ENCODE assay signal across 16 cellular contexts in genomic region chr1:10031461-10031860, GRCh38. TPM values are rescaled to one million over a fixed set of nuclear protein-coding genes. Genes with fewer than 3 reads are reported as not detected.
A peak's percentile ranks its signal among the peaks of the same experiment; 100 is the strongest.
DNase-seq lines count a peak whose midpoint lies in the region; ATAC-seq and TF ChIP-seq lines count a peak whose summit lies in the region.
"Had no signal": no experiment of that assay in that cellular context is flagged by ENCODE, and none has a peak within 500 bp of the region (broad histone marks: within the 10 kb centered on the region; RNA-seq: fewer than 3 reads in every experiment).

No MANE protein-coding gene starts in this region.

- peak overlapping the region in 1 of 2 experiments; percentile 78; a peak in 1 of 4 replicates for H3K27ac ChIP-seq in SK-N-SH (ENCODE audit: low read depth in 2 of 2, low read length in 1 of 2)
- H3K27ac ChIP-seq in foreskin keratinocyte: no peak overlapping the region
- H3K27ac ChIP-seq in Karpas-422 (ENCODE audit: low read length): no peak overlapping the region

- no peaks in the 10 kb centered on the region for H3K27me3 Mint-ChIP-seq in natural killer cell (ENCODE audit: low read depth in 2 of 2)
- no peaks in the 10 kb centered on the region for H3K27me3 Mint-ChIP-seq in natural killer cell treated with Interleukin-12 subunit alpha and Interleukin-12 subunit beta and Interleukin-15 and Interleukin-18, amount 100 ng/mL, for 72 hours
- H3K27me3 Mint-ChIP-seq in activated T-helper 2 cell treated with anti-CD3 and anti-CD28 coated beads, Interferon-gamma antibody, Interleukin-2, Interleukin-4, amounts not matched to agents 10 μg/mL and 5 μg/mL and 100 μg/mL, durations not matched to agents 14 hours and 24 hours and 36 hours (ENCODE audit: low read depth): no peaks in the 10 kb centered on the region

- H3F3A ChIP-seq in SK-N-SH (replicated peaks; ENCODE audit: insufficient read depth): peaks cover 32% of the 10 kb centered on the region

- H2AFZ ChIP-seq in SK-N-SH (ENCODE audit: low read depth) (no peak overlapping the region), Karpas-422 (ENCODE audit: low read length) (no peak overlapping the region)

- H3K27me3 ChIP-seq in SK-N-SH (ENCODE audit: insufficient read depth) (no peaks in the 10 kb centered on the region), foreskin keratinocyte (no peaks in the 10 kb centered on the region), Karpas-422 (ENCODE audit: low read length) (no peaks in the 10 kb centered on the region)
- H3K27me3 ChIP-seq: neutrophil had no signal

- no peak overlapping the region; the same call in none of the 2 replicates for H3K4me2 ChIP-seq in SK-N-SH
- H3K4me2 ChIP-seq in Karpas-422 (ENCODE audit: low read depth, low read length, poor library complexity, severe bottlenecking): no peak overlapping the region

- H3K4me1 ChIP-seq in SK-N-SH (ENCODE audit: control insufficient read depth in 1 of 2, insufficient read depth in 2 of 2, low read depth in 1 of 2, low read length in 1 of 2) (peaks cover 5 to 7% of the 10 kb centered on the region in 2 experiments; a peak in 3 of 4 replicates), foreskin keratinocyte (peaks cover 12% of the 10 kb centered on the region), Karpas-422 (ENCODE audit: low read length) (peaks cover 22% of the 10 kb centered on the region)

- no peak overlapping the region for H3K27ac Mint-ChIP-seq in natural killer cell
- H3K27ac Mint-ChIP-seq in natural killer cell treated with Interleukin-12 subunit alpha and Interleukin-12 subunit beta and Interleukin-15 and Interleukin-18, amount 100 ng/mL, for 72 hours: no peak overlapping the region
- H3K27ac Mint-ChIP-seq in activated T-helper 2 cell treated with anti-CD3 and anti-CD28 coated beads, Interferon-gamma antibody, Interleukin-2, Interleukin-4, amounts not matched to agents 10 μg/mL and 5 μg/mL and 100 μg/mL, durations not matched to agents 14 hours and 24 hours and 36 hours: no peak overlapping the region

- H3K79me2 ChIP-seq in SK-N-SH (ENCODE audit: insufficient read depth) (peaks cover 31% of the 10 kb centered on the region), Karpas-422 (ENCODE audit: low read length) (peaks cover 29% of the 10 kb centered on the region)

- 0 out of 2 replicates have a peak, but pooled peaks cover 2% of the 10 kb centered on the region for H4K20me1 ChIP-seq in SK-N-SH (ENCODE audit: insufficient read depth)
- H4K20me1 ChIP-seq in Karpas-422 (ENCODE audit: insufficient read depth, low read depth, low read length): no peaks in the 10 kb centered on the region

- H3K36me3 ChIP-seq in SK-N-SH (replicated peaks in 1 of 2; ENCODE audit: control insufficient read depth in 1 of 2, insufficient read depth in 2 of 2, low read length in 1 of 2): peaks cover 0 to 5% of the 10 kb centered on the region in 2 experiments
- H3K36me3 ChIP-seq in Karpas-422 (ENCODE audit: insufficient read depth, low read length): no peaks in the 10 kb centered on the region

- TF ChIP-seq CTCF in natural killer cell (IDR thresholded peaks at IDR 0.05) (no peak), SK-N-SH (IDR thresholded peaks at IDR 0.05) (no peak), foreskin keratinocyte (conservative IDR thresholded peaks at IDR 0.05) (no peak)

- H3K9me2 ChIP-seq in SK-N-SH: no peaks in the 10 kb centered on the region
- no peaks in the 10 kb centered on the region for H3K9me2 ChIP-seq in Karpas-422 (replicated peaks; ENCODE audit: insufficient read depth, low read length)

- H3K9ac ChIP-seq in SK-N-SH: no peak overlapping the region
- H3K9ac ChIP-seq in Karpas-422 (ENCODE audit: low read length): no peak overlapping the region

- TF ChIP-seq RAD21 in SK-N-SH (IDR thresholded peaks at IDR 0.05; ENCODE audit: low read length): no peak

- TF ChIP-seq EP300 in SK-N-SH (IDR thresholded peaks at IDR 0.05; ENCODE audit: borderline replicate concordance in 1 of 2, low read depth in 1 of 2, low read length in 1 of 2): no peak

- peaks cover 24% of the 10 kb centered on the region in 2 donors for H3K4me1 Mint-ChIP-seq in natural killer cell
- peaks cover 12 to 24% of the 10 kb centered on the region in 2 donors for H3K4me1 Mint-ChIP-seq in natural killer cell treated with Interleukin-12 subunit alpha and Interleukin-12 subunit beta and Interleukin-15 and Interleukin-18, amount 100 ng/mL, for 72 hours (ENCODE audit: low read depth in 2 of 2)
- peaks cover 16% of the 10 kb centered on the region for H3K4me1 Mint-ChIP-seq in activated T-helper 2 cell treated with anti-CD3 and anti-CD28 coated beads, Interferon-gamma antibody, Interleukin-2, Interleukin-4, amounts not matched to agents 10 μg/mL and 5 μg/mL and 100 μg/mL, durations not matched to agents 14 hours and 24 hours and 36 hours (ENCODE audit: low read depth)

- CTCF ChIA-PET in SK-N-SH (lab: Yijun Ruan, JAX): interaction anchor here (4.5 kb wide), 1 partner anchor 81 kb away, joined by 20 read pairs; no protein-coding TSS in a partner anchor

- intact Hi-C loops in natural killer cell (cut with micrococcal nuclease): no loop called here
- intact Hi-C loops in activated T-helper 2 cell treated with anti-CD3 and anti-CD28 coated beads, Interferon-gamma antibody, Interleukin-2, Interleukin-4, amounts not matched to agents 10 μg/mL and 5 μg/mL and 100 μg/mL, durations not matched to agents 14 hours and 24 hours and 36 hours (cut with micrococcal nuclease): no loop called here

- H3K36me3 Mint-ChIP-seq in natural killer cell: no peaks in the 10 kb centered on the region
- no peaks in the 10 kb centered on the region for H3K36me3 Mint-ChIP-seq in natural killer cell treated with Interleukin-12 subunit alpha and Interleukin-12 subunit beta and Interleukin-15 and Interleukin-18, amount 100 ng/mL, for 72 hours
- H3K36me3 Mint-ChIP-seq in activated T-helper 2 cell treated with anti-CD3 and anti-CD28 coated beads, Interferon-gamma antibody, Interleukin-2, Interleukin-4, amounts not matched to agents 10 μg/mL and 5 μg/mL and 100 μg/mL, durations not matched to agents 14 hours and 24 hours and 36 hours (ENCODE audit: low read depth): no peaks in the 10 kb centered on the region

- H3K4me3 ChIP-seq in SK-N-SH (ENCODE audit: low read depth in 2 of 2, low read length in 1 of 2): no peak overlapping the region
- no peak overlapping the region for H3K4me3 ChIP-seq in Karpas-422 (ENCODE audit: low read length)

- DNase-seq in natural killer cell (no peak), SK-N-SH (no peak), foreskin keratinocyte (peak; percentile 65 to 86), T-helper 9 cell (no peak), Karpas-422 (no peak)
- no peak for DNase-seq in natural killer cell treated with Interleukin-12 subunit alpha and Interleukin-12 subunit beta and Interleukin-15 and Interleukin-18, amount 100 ng/mL, for 72 hours (ENCODE audit: low spot score)
- DNase-seq in activated T-helper 2 cell treated with anti-CD3 and anti-CD28 coated beads, Interferon-gamma antibody, Interleukin-2, Interleukin-4, amounts not matched to agents 10 μg/mL and 5 μg/mL and 100 μg/mL, durations not matched to agents 14 hours and 24 hours and 36 hours (ENCODE audit: low spot score): no peak
- DNase-seq: activated CD8-positive, alpha-beta memory T cell treated with anti-CD3 and anti-CD28 coated beads, Interleukin-2, amount 50 U/mL, for 48 hours; DMS79; NCI-H146; NCI-H524 treated with DMSO at 0.1 percent for 48 hours had no signal

- POLR2A ChIA-PET in SK-N-SH (lab: Yijun Ruan, JAX): no interaction called here

- ATAC-seq in natural killer cell (no peak), foreskin keratinocyte (no peak), GM18873 (IDR thresholded peaks at IDR 0.05; ENCODE audit: low FRiP score, unreplicated experiment) (no peak)
- ATAC-seq in natural killer cell treated with Interleukin-12 subunit alpha and Interleukin-12 subunit beta and Interleukin-15 and Interleukin-18, amount 100 ng/mL, for 72 hours: no peak

- 68% methylated on average over 3 of the region's 3 CpGs for WGBS in SK-N-SH (ENCODE audit: low lambda C conversion rate)

- H3K9me3 ChIP-seq in SK-N-SH: no peaks in the 10 kb centered on the region
- no peaks in the 10 kb centered on the region for H3K9me3 ChIP-seq in Karpas-422 (ENCODE audit: low read length)
- H3K9me3 ChIP-seq: neutrophil had no signal

- H3K9me3 Mint-ChIP-seq in natural killer cell: no peaks in the 10 kb centered on the region
- no peaks in the 10 kb centered on the region for H3K9me3 Mint-ChIP-seq in natural killer cell treated with Interleukin-12 subunit alpha and Interleukin-12 subunit beta and Interleukin-15 and Interleukin-18, amount 100 ng/mL, for 72 hours
- H3K9me3 Mint-ChIP-seq in activated T-helper 2 cell treated with anti-CD3 and anti-CD28 coated beads, Interferon-gamma antibody, Interleukin-2, Interleukin-4, amounts not matched to agents 10 μg/mL and 5 μg/mL and 100 μg/mL, durations not matched to agents 14 hours and 24 hours and 36 hours: no peaks in the 10 kb centered on the region

- peak overlapping the region; percentile 25 for H3K4me3 Mint-ChIP-seq in natural killer cell
- H3K4me3 Mint-ChIP-seq in natural killer cell treated with Interleukin-12 subunit alpha and Interleukin-12 subunit beta and Interleukin-15 and Interleukin-18, amount 100 ng/mL, for 72 hours: no peak overlapping the region
- H3K4me3 Mint-ChIP-seq in activated T-helper 2 cell treated with anti-CD3 and anti-CD28 coated beads, Interferon-gamma antibody, Interleukin-2, Interleukin-4, amounts not matched to agents 10 μg/mL and 5 μg/mL and 100 μg/mL, durations not matched to agents 14 hours and 24 hours and 36 hours (ENCODE audit: low read depth): no peak overlapping the region

RNA-seq across cellular contexts. Expression of gene UBE4B, which starts 1.3 kb away (rescaled TPM):
- total RNA-seq in natural killer cell (10 to 100 TPM; 37.0 to 48.0 (median 41.4) TPM), foreskin keratinocyte (36.2 and 37.2 TPM in 2 replicates)
- total RNA-seq in natural killer cell treated with Interleukin-12 subunit alpha and Interleukin-12 subunit beta and Interleukin-15 and Interleukin-18, amount 100 ng/mL, for 72 hours: 10 to 100 TPM; 36.7 to 52.4 TPM
- polyA plus RNA-seq in SK-N-SH (2012; rRNA removed) (14.4 and 19.1 TPM in 2 replicates), foreskin keratinocyte (11.4 and 13.2 TPM in 2 replicates)
- 13.1 and 13.7 TPM in 2 replicates for polyA plus RNA-seq in SK-N-SH (2012; cell fraction: cytosol; rRNA removed)
- polyA plus RNA-seq in SK-N-SH (2012; cell fraction: nucleus; rRNA removed): 39.9 and 45.0 TPM in 2 replicates
- 37.2 and 37.7 TPM in 2 replicates for total RNA-seq in activated T-helper 2 cell treated with anti-CD3 and anti-CD28 coated beads, Interferon-gamma antibody, Interleukin-2, Interleukin-4, amounts not matched to agents 10 μg/mL and 5 μg/mL and 100 μg/mL, durations not matched to agents 14 hours and 24 hours and 36 hours
- total RNA-seq in Karpas-422 (2014; rRNA removed; shearing (Covaris generic); ENCODE audit: low replicate concordance): 23.5 and 37.0 TPM in 2 replicates

RNA-seq across cellular contexts. Expression of gene RBP7, which starts 34.4 kb away (rescaled TPM):
- 1 to 10 TPM in 2 of 3 donors, under 1 TPM in 1; 0.89 to 2.3 (median 1.5) TPM for total RNA-seq in natural killer cell
- total RNA-seq in natural killer cell treated with Interleukin-12 subunit alpha and Interleukin-12 subunit beta and Interleukin-15 and Interleukin-18, amount 100 ng/mL, for 72 hours: not detected
- 1.3 and 2.5 TPM in 2 replicates for polyA plus RNA-seq in SK-N-SH (2012; rRNA removed)
- 2.4 and 2.8 TPM in 2 replicates for polyA plus RNA-seq in SK-N-SH (2012; cell fraction: cytosol; rRNA removed)
- 0.46 and 0.48 TPM in 2 replicates for polyA plus RNA-seq in SK-N-SH (2012; cell fraction: nucleus; rRNA removed)
- total RNA-seq in foreskin keratinocyte: 3.6 and 6.7 TPM in 2 replicates
- polyA plus RNA-seq in foreskin keratinocyte: 7.0 and 11.3 TPM in 2 replicates
- not detected in 2 replicates for total RNA-seq in activated T-helper 2 cell treated with anti-CD3 and anti-CD28 coated beads, Interferon-gamma antibody, Interleukin-2, Interleukin-4, amounts not matched to agents 10 μg/mL and 5 μg/mL and 100 μg/mL, durations not matched to agents 14 hours and 24 hours and 36 hours
- not detected in 2 replicates for total RNA-seq in Karpas-422 (2014; rRNA removed; shearing (Covaris generic); ENCODE audit: low replicate concordance)
- total RNA-seq: glomerular endothelial cell, HT-29, SK-MEL-5 had no signal

Comparison
In these comparisons a context has a peak if more than half of its experiments do, and no peak if none do; other contexts are left out.
1. DNase-seq: peak in foreskin keratinocyte (2 of 2); none in natural killer cell (single experiment), natural killer cell treated with Interleukin-12 subunit alpha and Interleukin-12 subunit beta and Interleukin-15 and Interleukin-18, amount 100 ng/mL, for 72 hours (single experiment), SK-N-SH (single experiment), T-helper 9 cell (single experiment), activated T-helper 2 cell treated with anti-CD3 and anti-CD28 coated beads, Interferon-gamma antibody, Interleukin-2, Interleukin-4, amounts not matched to agents 10 μg/mL and 5 μg/mL and 100 μg/mL, durations not matched to agents 14 hours and 24 hours and 36 hours (single experiment) and Karpas-422 (single experiment).